ENCODE assay signal across 2 cellular contexts in genomic region chr19:6736917-6737283, GRCh38.
TF ChIP-seq lines count a peak whose summit lies in the region.

No MANE protein-coding gene starts in this region.

TF ChIP-seq in HEK293, 187 proteins besides CTCF, POLR2A, EP300 and RAD21 (continued from another document):
- TF ChIP-seq ZSCAN16 (tag by site-specific recombination; IDR thresholded peaks at IDR 0.05) (no peak), ZNF335 (tag by site-specific recombination; conservative IDR thresholded peaks at IDR 0.05) (peak; percentile 92), TRIM28 (IDR thresholded peaks at IDR 0.05; ENCODE audit: borderline replicate concordance, low read length) (no peak), ZBTB6 (tag by site-specific recombination; IDR thresholded peaks at IDR 0.05) (peak; percentile 61; the same call in 1 of the 2 replicates), KLF8 (tag by site-specific recombination; IDR thresholded peaks at IDR 0.05) (no peak), ZBTB17 (tag by site-specific recombination; IDR thresholded peaks at IDR 0.05) (no peak)
- TF ChIP-seq, protein P1, sequence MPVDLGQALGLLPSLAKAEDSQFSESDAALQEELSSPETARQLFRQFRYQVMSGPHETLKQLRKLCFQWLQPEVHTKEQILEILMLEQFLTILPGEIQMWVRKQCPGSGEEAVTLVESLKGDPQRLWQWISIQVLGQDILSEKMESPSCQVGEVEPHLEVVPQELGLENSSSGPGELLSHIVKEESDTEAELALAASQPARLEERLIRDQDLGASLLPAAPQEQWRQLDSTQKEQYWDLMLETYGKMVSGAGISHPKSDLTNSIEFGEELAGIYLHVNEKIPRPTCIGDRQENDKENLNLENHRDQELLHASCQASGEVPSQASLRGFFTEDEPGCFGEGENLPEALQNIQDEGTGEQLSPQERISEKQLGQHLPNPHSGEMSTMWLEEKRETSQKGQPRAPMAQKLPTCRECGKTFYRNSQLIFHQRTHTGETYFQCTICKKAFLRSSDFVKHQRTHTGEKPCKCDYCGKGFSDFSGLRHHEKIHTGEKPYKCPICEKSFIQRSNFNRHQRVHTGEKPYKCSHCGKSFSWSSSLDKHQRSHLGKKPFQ (tag by site-specific recombination; IDR thresholded peaks at IDR 0.05): no peak
TF ChIP-seq in HEK293: peak in this region for 4.

TF ChIP-seq in WTC11, 78 proteins besides CTCF, POLR2A, EP300 and RAD21 (continued from another document):
- TF ChIP-seq E2F5 (CRISPR knock-in tag; IDR thresholded peaks at IDR 0.05) (no peak), ZMAT4 (CRISPR knock-in tag; IDR thresholded peaks at IDR 0.05) (no peak), ATF1 (CRISPR knock-in tag; IDR thresholded peaks at IDR 0.05) (no peak), FOXJ3 (CRISPR knock-in tag; IDR thresholded peaks at IDR 0.05; ENCODE audit: borderline replicate concordance) (no peak), ZNF423 (CRISPR knock-in tag; IDR thresholded peaks at IDR 0.05) (no peak), SP1 (CRISPR knock-in tag; conservative IDR thresholded peaks at IDR 0.05) (no peak)
